7 cellular contexts compared by ENCODE assay signal in the genomic region with DNA sequence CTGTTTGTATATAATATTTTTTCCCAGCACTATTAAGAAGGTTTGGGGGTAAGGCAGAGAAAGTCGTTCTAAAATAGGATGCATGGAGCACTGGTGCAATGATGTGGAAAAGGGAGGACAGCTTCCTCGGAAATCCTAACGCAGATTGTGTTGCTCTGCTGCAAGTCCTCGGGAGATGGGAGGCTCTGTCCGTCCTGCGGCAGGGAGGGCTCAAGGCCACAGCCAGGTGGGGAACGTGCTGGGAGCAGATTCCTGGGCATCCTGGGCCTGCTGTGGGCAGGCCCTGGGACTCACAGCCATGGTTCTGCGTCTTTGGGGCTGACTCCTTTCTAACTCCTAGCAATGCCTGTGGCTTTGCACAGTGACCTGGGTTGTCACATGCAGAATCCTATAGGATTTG.
"Had no signal": no experiment of that assay in that cellular context is flagged by ENCODE, and none has a peak within 500 bp of the region (broad histone marks: within the 10 kb centered on the region; RNA-seq: fewer than 3 reads in every experiment).

No MANE protein-coding gene starts in this region.

- H3K4me3 Mint-ChIP-seq: H9 had no signal

- H3K9me3 Mint-ChIP-seq: H9 had no signal

- DNase-seq: GM23248, GOT3, HCEC 1CT, IMR-90, KG1 had no signal

- H3K4me3 ChIP-seq: GM23248, K562 had no signal

- ATAC-seq: K562 had no signal

- H3K27ac ChIP-seq: GM23248 had no signal
